In the genomic region with DNA sequence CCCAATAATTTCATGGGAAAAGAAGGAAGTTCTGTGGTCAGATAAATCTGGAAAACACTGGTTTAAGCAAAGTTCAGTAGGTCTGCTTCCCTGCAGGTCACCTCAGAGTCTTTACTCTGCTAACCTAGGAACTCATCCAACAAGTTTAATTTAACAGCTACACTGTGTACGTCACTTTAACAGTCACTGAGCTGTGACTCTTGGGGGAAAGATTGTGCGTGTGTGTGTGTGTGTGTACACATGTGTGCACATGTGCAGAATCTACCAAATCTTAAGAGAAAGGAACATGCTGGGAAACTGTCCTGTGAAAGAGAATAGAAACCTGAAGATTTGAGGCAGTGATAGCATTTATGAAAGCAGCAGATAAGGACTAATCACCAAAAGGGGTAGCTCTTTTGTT, we compare ENCODE assay signal across 16 cellular contexts.
DNase-seq lines count a peak whose midpoint lies in the region; ATAC-seq and TF ChIP-seq lines count a peak whose summit lies in the region.
"Had no signal": no experiment of that assay in that cellular context is flagged by ENCODE, and none has a peak within 500 bp of the region (broad histone marks: within the 10 kb centered on the region; RNA-seq: fewer than 3 reads in every experiment).

No MANE protein-coding gene starts in this region.

- peaks cover 41% of the 10 kb centered on the region for H3K36me3 ChIP-seq in CD8-positive, alpha-beta T cell (ENCODE audit: insufficient read depth, low read length)
- no peaks in the 10 kb centered on the region for H3K36me3 ChIP-seq in neural progenitor cell

- peaks cover 91% of the 10 kb centered on the region for H3K36me3 Mint-ChIP-seq in CD8-positive, alpha-beta T cell
- peaks cover 92% of the 10 kb centered on the region for H3K36me3 Mint-ChIP-seq in activated CD8-positive, alpha-beta T cell treated with anti-CD3 and anti-CD28 coated beads, Interleukin-2, amount 10 ng/mL, durations not matched to agents 7 days and 5 days (ENCODE audit: low read depth)
- H3K36me3 Mint-ChIP-seq in naive B cell = peaks cover 35 to 42% of the 10 kb centered on the region in 2 donors
- H3K36me3 Mint-ChIP-seq in neural progenitor cell = peaks cover 1% of the 10 kb centered on the region

- no peak overlapping the region for H3K4me2 ChIP-seq in neural progenitor cell

- H2AFZ ChIP-seq in neural progenitor cell (replicated peaks) = no peak overlapping the region

- peak overlapping the region; percentile 54 for H3K4me3 Mint-ChIP-seq in CD8-positive, alpha-beta T cell
- peak overlapping the region; percentile 11 for H3K4me3 Mint-ChIP-seq in activated CD8-positive, alpha-beta T cell treated with anti-CD3 and anti-CD28 coated beads, Interleukin-2, amount 10 ng/mL, durations not matched to agents 7 days and 5 days
- no peak overlapping the region for H3K4me3 Mint-ChIP-seq in naive B cell
- no peak overlapping the region for H3K4me3 Mint-ChIP-seq in neural progenitor cell
- H3K4me3 Mint-ChIP-seq: nephron had no signal

- peaks cover 93% of the 10 kb centered on the region for H3K4me1 ChIP-seq in CD8-positive, alpha-beta T cell (ENCODE audit: insufficient read depth, low read length)
- H3K4me1 ChIP-seq in neural progenitor cell = no peaks in the 10 kb centered on the region
- H3K4me1 ChIP-seq: testis had no signal

- no peak for TF ChIP-seq CTCF in CD8-positive, alpha-beta T cell (IDR thresholded peaks at IDR 0.05)
- TF ChIP-seq CTCF in neural progenitor cell (IDR thresholded peaks at IDR 0.05) = no peak

- no peaks in the 10 kb centered on the region for H3K27me3 Mint-ChIP-seq in CD8-positive, alpha-beta T cell (ENCODE audit: low read depth)
- H3K27me3 Mint-ChIP-seq in activated CD8-positive, alpha-beta T cell treated with anti-CD3 and anti-CD28 coated beads, Interleukin-2, amount 10 ng/mL, durations not matched to agents 7 days and 5 days (ENCODE audit: low read depth) = no peaks in the 10 kb centered on the region
- H3K27me3 Mint-ChIP-seq in naive B cell (no peaks in the 10 kb centered on the region), neural progenitor cell (ENCODE audit: insufficient read depth, low read depth) (no peaks in the 10 kb centered on the region)

- CTCF ChIA-PET in CD8-positive, alpha-beta T cell (lab: Charles Lee) = interaction anchor here (0.6 to 20.8 kb wide), 24 partner anchors 8 to 274 kb away, joined by 3 to 494 read pairs (median 5); partner anchors contain the start of genes IKZF1 and ZPBP
- CTCF ChIA-PET in activated CD8-positive, alpha-beta T cell treated with anti-CD3 and anti-CD28 coated beads, Interleukin-2, amount 10 ng/mL, durations not matched to agents 7 days and 5 days (lab: Charles Lee) = interaction anchor here (0.9 to 18.3 kb wide), 29 partner anchors 8 to 274 kb away, joined by 3 to 322 read pairs (median 5); partner anchors contain the start of genes IKZF1 and ZPBP

- no peaks in the 10 kb centered on the region for H3K27me3 ChIP-seq in CD8-positive, alpha-beta T cell (ENCODE audit: insufficient read depth, low read length)
- no peaks in the 10 kb centered on the region for H3K27me3 ChIP-seq in neural progenitor cell
- H3K27me3 ChIP-seq: testis had no signal

- H4K20me1 ChIP-seq in neural progenitor cell (ENCODE audit: low read depth) = no peaks in the 10 kb centered on the region

- no peaks in the 10 kb centered on the region for H3F3A ChIP-seq in neural progenitor cell (ENCODE audit: low read depth)

- H3K4me3 ChIP-seq in CD8-positive, alpha-beta T cell (ENCODE audit: low read depth, low read length) = no peak overlapping the region
- H3K4me3 ChIP-seq in neural progenitor cell = no peak overlapping the region
- H3K4me3 ChIP-seq: coronary artery, testis had no signal

- intact Hi-C loops in CD8-positive, alpha-beta T cell (cut with DNase I, micrococcal nuclease) = no loop called here

- no peaks in the 10 kb centered on the region for H3K9me3 Mint-ChIP-seq in CD8-positive, alpha-beta T cell
- no peaks in the 10 kb centered on the region for H3K9me3 Mint-ChIP-seq in activated CD8-positive, alpha-beta T cell treated with anti-CD3 and anti-CD28 coated beads, Interleukin-2, amount 10 ng/mL, durations not matched to agents 7 days and 5 days (ENCODE audit: insufficient read depth)
- H3K9me3 Mint-ChIP-seq in naive B cell (peaks cover 1 to 9% (median 4%) of the 10 kb centered on the region in 7 donors), neural progenitor cell (no peaks in the 10 kb centered on the region)

- POLR2A ChIA-PET in CD8-positive, alpha-beta T cell (lab: Charles Lee) = interaction anchor here (0.6 to 45.4 kb wide), 14 partner anchors 10 to 223 kb away, joined by 3 to 1039 read pairs (median 7); partner anchors contain the start of gene IKZF1
- POLR2A ChIA-PET in activated CD8-positive, alpha-beta T cell treated with anti-CD3 and anti-CD28 coated beads, Interleukin-2, amount 10 ng/mL, durations not matched to agents 7 days and 5 days (lab: Charles Lee) = interaction anchor here (0.6 to 5.2 kb wide), 16 partner anchors 11 to 161 kb away, joined by 3 to 38 read pairs (median 8); partner anchors contain the start of gene IKZF1

- no peaks in the 10 kb centered on the region for H3K9me3 ChIP-seq in CD8-positive, alpha-beta T cell (ENCODE audit: low read length)
- H3K9me3 ChIP-seq in neural progenitor cell (ENCODE audit: low read depth) = no peaks in the 10 kb centered on the region
- H3K9me3 ChIP-seq: testis had no signal

- H3K9ac ChIP-seq in neural progenitor cell = no peak overlapping the region

- H3K4me1 Mint-ChIP-seq in CD8-positive, alpha-beta T cell (ENCODE audit: low read depth) = peaks cover 95% of the 10 kb centered on the region
- H3K4me1 Mint-ChIP-seq in activated CD8-positive, alpha-beta T cell treated with anti-CD3 and anti-CD28 coated beads, Interleukin-2, amount 10 ng/mL, durations not matched to agents 7 days and 5 days (ENCODE audit: low read depth) = peaks cover 97% of the 10 kb centered on the region
- peaks cover 42 to 72% (median 70%) of the 10 kb centered on the region in 3 donors for H3K4me1 Mint-ChIP-seq in naive B cell
- no peaks in the 10 kb centered on the region for H3K4me1 Mint-ChIP-seq in neural progenitor cell
- H3K4me1 Mint-ChIP-seq: nephron had no signal

- H3K79me2 ChIP-seq in neural progenitor cell (ENCODE audit: low read depth) = no peaks in the 10 kb centered on the region

- peak; percentile 25 for ATAC-seq in CD8-positive, alpha-beta T cell
- ATAC-seq in GM18511 (IDR thresholded peaks at IDR 0.05; ENCODE audit: unreplicated experiment) (peak; percentile 42), naive B cell (ENCODE audit: low read depth in 2 of 2) (peak; percentile 55 to 61)
- ATAC-seq in activated CD8-positive, alpha-beta T cell treated with anti-CD3 and anti-CD28 coated beads, Interleukin-2, amount 10 ng/mL, durations not matched to agents 7 days and 5 days = no peak

- peak in 2 of 7 experiments; percentile 22 to 62 for DNase-seq in CD8-positive, alpha-beta T cell
- DNase-seq in activated CD8-positive, alpha-beta T cell treated with anti-CD3 and anti-CD28 coated beads, Interleukin-2, amount 10 ng/mL, durations not matched to agents 7 days and 5 days = no peak
- DNase-seq in naive B cell = no peak
- no peak for DNase-seq in neural progenitor cell (ENCODE audit: low spot score)
- no peak for DNase-seq in NCI-H1417 (lab: John Stamatoyannopoulos, UW)
- no peak for DNase-seq in HPDE6-E6E7 (ENCODE audit: extremely low spot score)
- DNase-seq: activated CD8-positive, alpha-beta memory T cell treated with anti-CD3 and anti-CD28 coated beads, Interleukin-2, amount 50 U/mL, for 4 hours; aorta; DMS79; MM.1S; NCI-H2081; NCI-H526; testis had no signal

- H3K27ac Mint-ChIP-seq in CD8-positive, alpha-beta T cell = peak overlapping the region; percentile 99
- peak overlapping the region; percentile 76 for H3K27ac Mint-ChIP-seq in activated CD8-positive, alpha-beta T cell treated with anti-CD3 and anti-CD28 coated beads, Interleukin-2, amount 10 ng/mL, durations not matched to agents 7 days and 5 days
- H3K27ac Mint-ChIP-seq in naive B cell (peak overlapping the region in 4 of 6 donors; percentile 68 to 90 (median 75)), neural progenitor cell (no peak overlapping the region)
- H3K27ac Mint-ChIP-seq: nephron had no signal

- peak overlapping the region; percentile 20 for H3K27ac ChIP-seq in CD8-positive, alpha-beta T cell (ENCODE audit: low read depth, low read length)
- no peak overlapping the region for H3K27ac ChIP-seq in neural progenitor cell
- H3K27ac ChIP-seq: coronary artery, testis had no signal

Comparison
In these comparisons a context has a peak if more than half of its experiments do, and no peak if none do; other contexts are left out.
1. H3K4me3 Mint-ChIP-seq: peak in CD8-positive, alpha-beta T cell (single experiment) and activated CD8-positive, alpha-beta T cell treated with anti-CD3 and anti-CD28 coated beads, Interleukin-2, amount 10 ng/mL, durations not matched to agents 7 days and 5 days (single experiment); none in naive B cell (0 of 8) and neural progenitor cell (single experiment).